In genomic region chr16:89246383-89246902, GRCh38 we compare ENCODE assay signal across 9 cellular contexts. TPM values are rescaled to one million over a fixed set of nuclear protein-coding genes. Genes with fewer than 3 reads are reported as not detected.
DNase-seq lines count a peak whose midpoint lies in the region; ATAC-seq lines count a peak whose summit lies in the region.
"Had no signal": no experiment of that assay in that cellular context is flagged by ENCODE, and none has a peak within 500 bp of the region (broad histone marks: within the 10 kb centered on the region; RNA-seq: fewer than 3 reads in every experiment).

No MANE protein-coding gene starts in this region.

- H3K36me3 Mint-ChIP-seq in activated T-cell treated with anti-CD3 and anti-CD28 coated beads, Interleukin-2, amount 50 U/mL, for 24 hours (ENCODE audit: low read depth) = peaks cover 3% of the 10 kb centered on the region
- no peaks in the 10 kb centered on the region for H3K36me3 Mint-ChIP-seq in activated T-helper 17 cell treated with anti-CD3 and anti-CD28 coated beads, Interleukin-2, amount 50 U/mL, for 72 hours (ENCODE audit: low read depth)

- no peak for ATAC-seq in activated T-helper 17 cell treated with anti-CD3 and anti-CD28 coated beads, Interleukin-2, amount 50 U/mL, for 72 hours (replicated peaks)

- peak overlapping the region; percentile 76 for H3K4me3 Mint-ChIP-seq in activated T-cell treated with anti-CD3 and anti-CD28 coated beads, Interleukin-2, amount 50 U/mL, for 24 hours
- H3K4me3 Mint-ChIP-seq in activated T-helper 17 cell treated with anti-CD3 and anti-CD28 coated beads, Interleukin-2, amount 50 U/mL, for 72 hours = peak overlapping the region; percentile 67

- no peaks in the 10 kb centered on the region for H3K27me3 Mint-ChIP-seq in activated T-cell treated with anti-CD3 and anti-CD28 coated beads, Interleukin-2, amount 50 U/mL, for 24 hours
- no peaks in the 10 kb centered on the region for H3K27me3 Mint-ChIP-seq in activated T-helper 17 cell treated with anti-CD3 and anti-CD28 coated beads, Interleukin-2, amount 50 U/mL, for 72 hours

- peaks cover 7% of the 10 kb centered on the region for H3K9me3 Mint-ChIP-seq in activated T-cell treated with anti-CD3 and anti-CD28 coated beads, Interleukin-2, amount 50 U/mL, for 24 hours
- peaks cover 8% of the 10 kb centered on the region for H3K9me3 Mint-ChIP-seq in activated T-helper 17 cell treated with anti-CD3 and anti-CD28 coated beads, Interleukin-2, amount 50 U/mL, for 72 hours

- H3K9me3 ChIP-seq in iPS-18a (ENCODE audit: control insufficient read depth, low read depth, low read length) = no peaks in the 10 kb centered on the region
- peaks cover 0 to 8% (median 0%) of the 10 kb centered on the region in 5 donors for H3K9me3 ChIP-seq in subcutaneous abdominal adipose tissue (ENCODE audit: control insufficient read depth in 5 of 5, low read length in 5 of 5)

- H3K27ac Mint-ChIP-seq in activated T-cell treated with anti-CD3 and anti-CD28 coated beads, Interleukin-2, amount 50 U/mL, for 24 hours = peak overlapping the region; percentile 22
- no peak overlapping the region for H3K27ac Mint-ChIP-seq in activated T-helper 17 cell treated with anti-CD3 and anti-CD28 coated beads, Interleukin-2, amount 50 U/mL, for 72 hours

- DNase-seq in activated T-cell treated with anti-CD3 and anti-CD28 coated beads, Interleukin-2, amount 50 U/mL, for 24 hours = no peak
- no peak for DNase-seq in activated T-cell treated with anti-CD3 and anti-CD28 coated beads, Interleukin-2, amount 50 U/mL, for 48 hours
- DNase-seq in DMS79 treated with DMSO at 0.1 percent for 48 hours (lab: John Stamatoyannopoulos, UW) (no peak), UCSD-AML1 (lab: John Stamatoyannopoulos, UW; ENCODE audit: unreplicated experiment) (no peak), DMS53 (lab: John Stamatoyannopoulos, UW) (no peak)
- DNase-seq: hippocampal formation had no signal

- peak overlapping the region; percentile 12 for H3K9ac ChIP-seq in iPS-18a (ENCODE audit: low read length)
- H3K9ac ChIP-seq in subcutaneous abdominal adipose tissue (ENCODE audit: low read length in 5 of 5) = peak overlapping the region in 1 of 5 donors; percentile 47

- H3K4me1 ChIP-seq in iPS-18a (ENCODE audit: control insufficient read depth, low read depth, low read length) = no peaks in the 10 kb centered on the region
- H3K4me1 ChIP-seq in subcutaneous abdominal adipose tissue (ENCODE audit: control insufficient read depth in 5 of 5, insufficient read depth in 5 of 5, low read length in 5 of 5) = peaks cover 0 to 21% (median 14%) of the 10 kb centered on the region in 5 donors

- H3K36me3 ChIP-seq in iPS-18a (ENCODE audit: control insufficient read depth, low read depth, low read length) (no peaks in the 10 kb centered on the region), subcutaneous abdominal adipose tissue (ENCODE audit: control insufficient read depth in 5 of 5, insufficient read depth in 5 of 5, low read length in 5 of 5) (no peaks in the 10 kb centered on the region)

- no peak overlapping the region for H3K27ac ChIP-seq in iPS-18a (ENCODE audit: low read length)
- no peak overlapping the region for H3K27ac ChIP-seq in subcutaneous abdominal adipose tissue (ENCODE audit: low read depth, low read length)

- H3K27me3 ChIP-seq in iPS-18a (ENCODE audit: control insufficient read depth, insufficient read depth, low read length) = peaks cover 20% of the 10 kb centered on the region
- peaks cover 0 to 3% (median 0%) of the 10 kb centered on the region in 5 donors for H3K27me3 ChIP-seq in subcutaneous abdominal adipose tissue (ENCODE audit: control insufficient read depth in 5 of 5, insufficient read depth in 4 of 5, low read length in 5 of 5)

- H3K4me1 Mint-ChIP-seq in activated T-cell treated with anti-CD3 and anti-CD28 coated beads, Interleukin-2, amount 50 U/mL, for 24 hours (ENCODE audit: low read depth) = peaks cover 16% of the 10 kb centered on the region
- no peaks in the 10 kb centered on the region for H3K4me1 Mint-ChIP-seq in activated T-helper 17 cell treated with anti-CD3 and anti-CD28 coated beads, Interleukin-2, amount 50 U/mL, for 72 hours

- H3K4me3 ChIP-seq in iPS-18a (ENCODE audit: low read length) (peak overlapping the region; percentile 53), subcutaneous abdominal adipose tissue (ENCODE audit: low read depth in 1 of 5, low read length in 5 of 5) (peak overlapping the region in 3 of 5 donors; percentile 28 to 54 (median 38))

RNA-seq across cellular contexts. Expression of gene ZNF778, which starts 28.9 kb away (rescaled TPM):
- total RNA-seq in activated T-helper 17 cell treated with anti-CD3 and anti-CD28 coated beads, Interleukin-2, amount 50 U/mL, for 72 hours = 1 to 10 TPM; 5.5 to 8.7 TPM

RNA-seq across cellular contexts. Expression of gene SLC22A31, which starts 46.1 kb away (rescaled TPM):
- under 1 TPM; 0.34 to 0.65 TPM for total RNA-seq in activated T-helper 17 cell treated with anti-CD3 and anti-CD28 coated beads, Interleukin-2, amount 50 U/mL, for 72 hours
